Comparison of ENCODE assay signal across 2 cellular contexts in the genomic region with DNA sequence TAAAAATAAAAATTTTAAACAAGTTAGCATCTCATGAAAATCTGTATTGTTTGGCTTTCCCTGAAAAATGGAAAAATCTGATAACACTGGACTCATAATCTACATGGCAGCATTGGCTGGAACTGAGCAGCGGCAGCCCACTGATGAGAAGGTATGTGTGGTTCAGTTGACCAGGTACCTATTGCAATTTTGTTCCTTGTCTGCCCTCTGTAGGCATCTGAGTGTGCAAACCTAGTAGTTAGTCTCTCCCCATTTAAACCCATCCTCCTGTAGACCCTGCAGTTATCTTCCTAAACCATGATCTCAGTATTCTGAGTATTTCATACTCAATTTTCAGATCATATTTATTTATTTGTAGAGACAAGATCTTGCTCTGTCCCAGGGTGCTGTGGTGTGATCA.
A peak's percentile ranks its signal among the peaks of the same experiment; 100 is the strongest.
TF ChIP-seq lines count a peak whose summit lies in the region.

No MANE protein-coding gene starts in this region.

TF ChIP-seq in IMR-90, 13 proteins besides CTCF, POLR2A, EP300 and RAD21:
- TF ChIP-seq MAZ (IDR thresholded peaks at IDR 0.05; ENCODE audit: borderline replicate concordance, low read depth, low read length) (no peak), NFE2L2 (IDR thresholded peaks at IDR 0.05; ENCODE audit: low read depth, low read length) (no peak), RCOR1 (IDR thresholded peaks at IDR 0.05; ENCODE audit: insufficient replicate concordance, low read length) (no peak), FOS (IDR thresholded peaks at IDR 0.05; ENCODE audit: low read depth, low read length) (no peak), RFX5 (IDR thresholded peaks at IDR 0.05; ENCODE audit: low read depth, low read length) (no peak), ELK1 (IDR thresholded peaks at IDR 0.05; ENCODE audit: borderline replicate concordance, low read depth, low read length) (no peak), MAFK (IDR thresholded peaks at IDR 0.05; ENCODE audit: low read depth, low read length) (no peak)
TF ChIP-seq in IMR-90: peak in this region for 0.

TF ChIP-seq in K562, 482 proteins besides CTCF, POLR2A, EP300 and RAD21:
- TF ChIP-seq, protein P1, sequence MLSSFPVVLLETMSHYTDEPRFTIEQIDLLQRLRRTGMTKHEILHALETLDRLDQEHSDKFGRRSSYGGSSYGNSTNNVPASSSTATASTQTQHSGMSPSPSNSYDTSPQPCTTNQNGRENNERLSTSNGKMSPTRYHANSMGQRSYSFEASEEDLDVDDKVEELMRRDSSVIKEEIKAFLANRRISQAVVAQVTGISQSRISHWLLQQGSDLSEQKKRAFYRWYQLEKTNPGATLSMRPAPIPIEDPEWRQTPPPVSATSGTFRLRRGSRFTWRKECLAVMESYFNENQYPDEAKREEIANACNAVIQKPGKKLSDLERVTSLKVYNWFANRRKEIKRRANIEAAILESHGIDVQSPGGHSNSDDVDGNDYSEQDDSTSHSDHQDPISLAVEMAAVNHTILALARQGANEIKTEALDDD (IDR thresholded peaks at IDR 0.05), result 0 out of 2 replicates have a peak, but pooled peaks have one; percentile 57
- no peak for TF ChIP-seq ZNF316 (IDR thresholded peaks at IDR 0.05)
- peak; percentile 64 for TF ChIP-seq DEAF1 (CRISPR knock-in tag; IDR thresholded peaks at IDR 0.05)
- 0 out of 2 replicates have a peak, but pooled peaks have one; percentile 22 for TF ChIP-seq CC2D1A (IDR thresholded peaks at IDR 0.05)
- TF ChIP-seq SMC3 (conservative IDR thresholded peaks at IDR 0.05; ENCODE audit: insufficient read depth, low read depth, low read length), result peak; percentile 54
- 0 out of 2 replicates have a peak, but pooled peaks have one; percentile 40 for TF ChIP-seq ARID2 (IDR thresholded peaks at IDR 0.05)
- TF ChIP-seq, protein P2, sequence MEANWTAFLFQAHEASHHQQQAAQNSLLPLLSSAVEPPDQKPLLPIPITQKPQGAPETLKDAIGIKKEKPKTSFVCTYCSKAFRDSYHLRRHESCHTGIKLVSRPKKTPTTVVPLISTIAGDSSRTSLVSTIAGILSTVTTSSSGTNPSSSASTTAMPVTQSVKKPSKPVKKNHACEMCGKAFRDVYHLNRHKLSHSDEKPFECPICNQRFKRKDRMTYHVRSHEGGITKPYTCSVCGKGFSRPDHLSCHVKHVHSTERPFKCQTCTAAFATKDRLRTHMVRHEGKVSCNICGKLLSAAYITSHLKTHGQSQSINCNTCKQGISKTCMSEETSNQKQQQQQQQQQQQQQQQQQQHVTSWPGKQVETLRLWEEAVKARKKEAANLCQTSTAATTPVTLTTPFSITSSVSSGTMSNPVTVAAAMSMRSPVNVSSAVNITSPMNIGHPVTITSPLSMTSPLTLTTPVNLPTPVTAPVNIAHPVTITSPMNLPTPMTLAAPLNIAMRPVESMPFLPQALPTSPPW (CRISPR knock-in tag; IDR thresholded peaks at IDR 0.05), result no peak
TF ChIP-seq in K562: peak in this region for 5.
